20 cellular contexts compared by ENCODE assay signal in genomic region chr6:112980676-112981075, GRCh38.
"Had no signal": no experiment of that assay in that cellular context is flagged by ENCODE, and none has a peak within 500 bp of the region (broad histone marks: within the 10 kb centered on the region; RNA-seq: fewer than 3 reads in every experiment).

No MANE protein-coding gene starts in this region.

- H3K9me3 ChIP-seq: ovary, psoas muscle, sigmoid colon, thyroid gland, vagina had no signal

- DNase-seq: effector memory CD8-positive, alpha-beta T cell; mesenchymal stem cell; midbrain; naive thymus-derived CD4-positive, alpha-beta T cell; nucleus accumbens; ovary; posterior cingulate gyrus; psoas muscle; right cardiac atrium; sigmoid colon; stimulated activated CD4-positive, alpha-beta T cell treated with anti-CD3 and anti-CD28 coated beads, Interleukin-2, amount 100 ng/mL, for 24 hours; stimulated activated CD4-positive, alpha-beta T cell treated with anti-CD3 and anti-CD28 coated beads, Interleukin-4, amount 100 ng/mL, for 24 hours; stimulated activated naive CD4-positive, alpha-beta T cell treated with Interleukin-2 at 50 U/mL for 16 hours; stomach; thyroid gland; trophoblast cell had no signal

- H3K27me3 ChIP-seq: ovary, sigmoid colon, stomach, thyroid gland, vagina had no signal

- ATAC-seq: effector memory CD8-positive, alpha-beta T cell; naive thymus-derived CD4-positive, alpha-beta T cell; stimulated activated effector memory CD8-positive, alpha-beta T cell treated with anti-CD3 and anti-CD28 coated beads, Interleukin-12 subunit alpha, Interleukin-12 subunit beta, amount 100 ng/mL, for 72 hours had no signal

- H3K27ac ChIP-seq: coronary artery, ovary, psoas muscle, sigmoid colon, stomach, thyroid gland, vagina had no signal

- H3K4me1 ChIP-seq: psoas muscle, sigmoid colon, stomach had no signal

- H3K36me3 ChIP-seq: ovary, sigmoid colon, stomach, thyroid gland, vagina had no signal

- H3K4me3 ChIP-seq: coronary artery, lung, ovary, psoas muscle, sigmoid colon, stomach, thyroid gland, vagina had no signal
